ENCODE assay signal across 1 cellular context in the genomic region with DNA sequence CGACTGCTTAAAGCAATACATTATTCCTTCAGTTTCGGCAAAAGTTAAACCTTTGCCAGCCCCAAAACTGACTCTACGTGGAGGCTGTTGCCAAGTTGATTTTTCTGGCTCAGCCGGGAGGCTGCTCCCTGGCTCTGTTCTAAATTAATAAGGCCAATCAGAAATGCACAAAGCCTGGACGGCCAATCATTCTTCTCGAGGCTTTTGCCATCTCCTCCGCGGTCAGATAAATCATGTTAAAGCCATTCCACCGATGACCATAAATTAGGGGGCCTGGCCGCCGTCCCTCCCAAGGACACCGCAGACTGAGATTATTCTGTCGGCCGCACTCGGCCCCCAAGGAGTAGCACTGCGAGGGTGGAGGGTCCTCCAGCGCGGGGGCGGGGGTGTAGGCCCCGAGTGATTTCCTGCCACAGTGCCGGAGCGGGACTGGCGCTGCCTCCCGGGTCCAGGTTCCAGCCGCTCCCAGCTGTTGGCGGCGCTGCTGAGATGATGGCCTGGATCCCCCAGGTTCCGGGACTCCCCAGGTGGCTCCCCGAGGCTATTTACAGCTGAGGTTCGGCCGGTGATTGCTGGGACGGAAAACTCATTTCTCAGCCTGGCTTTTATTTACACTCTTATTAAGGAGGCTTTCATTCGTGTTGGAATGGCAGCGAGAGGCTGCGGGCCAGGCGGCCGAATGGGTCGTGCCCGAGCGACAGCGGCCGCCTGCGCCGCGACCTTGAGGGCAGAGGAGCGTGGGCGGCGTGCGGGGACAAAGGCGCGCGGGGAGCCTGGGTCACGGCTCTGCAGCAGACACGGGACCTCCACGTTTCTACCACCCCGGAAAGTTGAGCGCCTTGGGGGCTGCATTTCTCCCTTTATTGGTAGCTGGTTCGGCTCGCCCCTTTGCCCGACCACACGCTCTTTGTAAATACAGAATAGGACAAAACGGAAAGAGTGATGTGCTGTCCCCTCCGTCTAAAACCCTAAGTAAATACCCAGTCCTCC.
TF ChIP-seq lines count a peak whose summit lies in the region.

No MANE protein-coding gene starts in this region.

TF ChIP-seq in GM23338, 12 proteins besides CTCF, POLR2A, EP300 and RAD21 (continued from another document):
- TF ChIP-seq NANOG (IDR thresholded peaks at IDR 0.05; ENCODE audit: borderline replicate concordance) (no peak), STAT1 (IDR thresholded peaks at IDR 0.05; ENCODE audit: unreplicated experiment) (no peak), ZNF114 (CRISPR knock-in tag; IDR thresholded peaks at IDR 0.05) (no peak), ZNF462 (CRISPR knock-in tag; IDR thresholded peaks at IDR 0.05) (no peak), POLR2AphosphoS5 (IDR thresholded peaks at IDR 0.05; ENCODE audit: low read depth) (no peak)
